8 cellular contexts compared by ENCODE assay signal in genomic region chr12:120116792-120117651, GRCh38. TPM values are rescaled to one million over a fixed set of nuclear protein-coding genes. Genes with fewer than 3 reads are reported as not detected.
DNase-seq lines count a peak whose midpoint lies in the region; ATAC-seq, FAIRE-seq and TF ChIP-seq lines count a peak whose summit lies in the region.

No MANE protein-coding gene starts in this region.

- H4K20me1 ChIP-seq in keratinocyte (ENCODE audit: control insufficient read depth, extremely low read depth, insufficient read depth, low read length), result peaks cover 5% of the 10 kb centered on the region

- H3K4me2 ChIP-seq in keratinocyte (ENCODE audit: control insufficient read depth, extremely low read depth, insufficient read depth, low read depth, low read length), result peak overlapping the region; percentile 85

- TF ChIP-seq CTCF in AG09319 (IDR thresholded peaks at IDR 0.05; ENCODE audit: low read depth, low read length) (no peak), keratinocyte (optimal IDR thresholded peaks at IDR 0.05 in 1 of 3, IDR thresholded peaks at IDR 0.05 in 1 of 3, conservative IDR thresholded peaks at IDR 0.05 in 1 of 3; ENCODE audit: extremely low read depth in 1 of 3, insufficient read depth in 2 of 3, low read length in 3 of 3) (no peak)

- no peaks in the 10 kb centered on the region for H3K9me1 ChIP-seq in keratinocyte (ENCODE audit: control insufficient read depth, extremely low read depth, insufficient read depth, low read length)

- H3K4me1 ChIP-seq in keratinocyte (ENCODE audit: control insufficient read depth, extremely low read depth, insufficient read depth, low read length), result peaks cover 28% of the 10 kb centered on the region

- H3K79me2 ChIP-seq in keratinocyte (ENCODE audit: control insufficient read depth, insufficient read depth, low read length), result peaks cover 50% of the 10 kb centered on the region

- ATAC-seq in GM19043 (IDR thresholded peaks at IDR 0.05; ENCODE audit: low read depth, unreplicated experiment) (peak; percentile 40), HG03342 (IDR thresholded peaks at IDR 0.05; ENCODE audit: unreplicated experiment) (peak; percentile 42)

- H3K27ac ChIP-seq in caudate nucleus (ENCODE audit: low read depth, low read length) (peak overlapping the region; percentile 94), keratinocyte (ENCODE audit: control insufficient read depth, insufficient read depth, low read length) (peak overlapping the region; percentile 84)

- H3K9me3 ChIP-seq in keratinocyte (ENCODE audit: control insufficient read depth, low read depth, low read length), result no peaks in the 10 kb centered on the region

- peak overlapping the region; percentile 78 for H2AFZ ChIP-seq in keratinocyte (ENCODE audit: control insufficient read depth, low read length)

- peaks cover 6 to 14% of the 10 kb centered on the region in 2 experiments for H3K36me3 ChIP-seq in keratinocyte (ENCODE audit: control insufficient read depth in 2 of 2, extremely low read depth in 1 of 2, insufficient read depth in 2 of 2, low read length in 2 of 2)

- H3K27me3 ChIP-seq in keratinocyte (ENCODE audit: control insufficient read depth, extremely low read depth, insufficient read depth, low read length), result no peaks in the 10 kb centered on the region

- FAIRE-seq in keratinocyte (lab: Jason Lieb, UNC), result no peak

- H3K9ac ChIP-seq in keratinocyte (ENCODE audit: control insufficient read depth, extremely low read depth, insufficient read depth, low read length), result peak overlapping the region; percentile 84

- DNase-seq in AG09319 (ENCODE audit: extremely low read depth, low read depth) (peak; percentile 82), NCI-H345 treated with DMSO at 0.1 percent for 48 hours (lab: John Stamatoyannopoulos, UW; ENCODE audit: unreplicated experiment) (peak; percentile 88), caudate nucleus (lab: John Stamatoyannopoulos, UW) (peak; percentile 30 to 97 (median 88)), keratinocyte (ENCODE audit: low read depth, low spot score) (peak; percentile 61)
- peak; percentile 92 to 96 (median 94) for DNase-seq in activated CD4-positive, CD25-positive, alpha-beta regulatory T cell (lab: John Stamatoyannopoulos, UW)
- DNase-seq in stimulated activated CD4-positive, alpha-beta T cell treated with anti-CD3 and anti-CD28 coated beads, Interleukin-12 subunit alpha, Interleukin-12 subunit beta, amount 100 ng/mL, for 4 hours, result peak; percentile 98

- peak overlapping the region; percentile 87 to 92 (median 87) for H3K4me3 ChIP-seq in keratinocyte (ENCODE audit: control insufficient read depth in 2 of 3, extremely low read depth in 1 of 3, insufficient read depth in 2 of 3, low read depth in 1 of 3, low read length in 3 of 3)

- dilution Hi-C loops in keratinocyte (cut with MboI; ENCODE audit: extremely low pct_ligation_motif_present, low sequenced_read_pairs), result no loop called here

RNA-seq across cellular contexts. Expression of gene RAB35, which starts 0.5 kb away (rescaled TPM):
- polyA plus RNA-seq in keratinocyte, result 51.0 to 68.4 TPM (median 51.6 TPM) in 3 replicates
- 39.8 TPM for polyA plus RNA-seq in keratinocyte (2011; ENCODE audit: low read depth)
- 34.5 and 45.2 TPM in 2 replicates for polyA plus RNA-seq in keratinocyte (2011; cell fraction: cytosol; rRNA removed)
- polyA plus RNA-seq in keratinocyte (2011; cell fraction: nucleus; rRNA removed), result 54.1 and 54.6 TPM in 2 replicates
- 27.9 and 48.1 TPM in 2 replicates for polyA plus RNA-seq in keratinocyte (2012; ENCODE audit: low replicate concordance)
- 48.3 to 131 TPM (median 65.6 TPM) in 3 replicates for polyA minus RNA-seq in keratinocyte
- 57.4 TPM for polyA minus RNA-seq in keratinocyte (2011; cell fraction: cytosol; rRNA and poly(A)+ RNA removed)
- polyA minus RNA-seq in keratinocyte (2011; cell fraction: nucleus; rRNA and poly(A)+ RNA removed), result 19.9 and 23.5 TPM in 2 replicates

Comparison
In these comparisons a context has a peak if more than half of its experiments do, and no peak if none do; other contexts are left out.
1. Peak in every context shown above with its lines: DNase-seq, ATAC-seq, H3K4me3 ChIP-seq and H3K27ac ChIP-seq.